25 cellular contexts compared by ENCODE assay signal in the genomic region with DNA sequence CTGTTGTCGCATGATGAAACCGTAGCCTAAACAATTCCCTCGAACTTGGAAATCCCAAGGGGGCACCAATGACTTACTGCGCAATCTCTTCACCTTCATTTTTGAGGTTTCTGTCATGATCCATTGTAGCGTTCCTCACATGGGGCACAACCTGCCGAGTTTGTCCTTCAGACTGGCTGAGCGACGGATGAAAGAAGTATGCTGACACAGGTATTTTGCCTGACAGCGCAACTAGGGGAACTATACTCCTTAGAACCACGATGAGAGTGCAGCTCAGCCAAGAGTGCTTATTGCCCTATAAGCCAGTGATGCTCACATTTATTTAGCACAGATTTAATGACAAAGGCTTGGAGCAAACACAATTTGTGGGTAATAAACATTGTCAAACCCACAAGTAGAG.
DNase-seq lines count a peak whose midpoint lies in the region; ATAC-seq, FAIRE-seq and TF ChIP-seq lines count a peak whose summit lies in the region.
"Had no signal": no experiment of that assay in that cellular context is flagged by ENCODE, and none has a peak within 500 bp of the region (broad histone marks: within the 10 kb centered on the region; RNA-seq: fewer than 3 reads in every experiment).

No MANE protein-coding gene starts in this region.

- H3K9ac ChIP-seq in HepG2 (ENCODE audit: insufficient read depth, low read depth, low read length) (no peak overlapping the region), K562 (ENCODE audit: insufficient read depth in 1 of 2, low read depth in 2 of 2, low read length in 2 of 2) (no peak overlapping the region), subcutaneous abdominal adipose tissue (ENCODE audit: low read length in 5 of 5) (no peak overlapping the region)
- H3K9ac ChIP-seq: BLaER1 had no signal

- TF ChIP-seq CTCF in HepG2 (CRISPR knock-in tag; IDR thresholded peaks at IDR 0.05) (no peak), right lobe of liver (IDR thresholded peaks at IDR 0.05) (no peak), K562 (IDR thresholded peaks at IDR 0.05 in 2 of 3, conservative IDR thresholded peaks at IDR 0.05 in 1 of 3; ENCODE audit: insufficient read depth in 2 of 3, low read depth in 1 of 3, low read length in 3 of 3) (no peak)

- intact Hi-C loops in HepG2 (cut with micrococcal nuclease; ENCODE audit: unreplicated experiment) (no loop called here), right lobe of liver (cut with DNase I) (no loop called here), K562 (cut with micrococcal nuclease) (no loop called here)

- no peak overlapping the region for H3K4me3 ChIP-seq in HepG2 (replicated peaks in 1 of 3; ENCODE audit: insufficient read depth in 1 of 3, low read depth in 2 of 3, low read length in 3 of 3)
- no peak overlapping the region for H3K4me3 ChIP-seq in right lobe of liver
- no peak overlapping the region for H3K4me3 ChIP-seq in K562
- H3K4me3 ChIP-seq in subcutaneous abdominal adipose tissue (ENCODE audit: low read depth in 1 of 5, low read length in 5 of 5) = peak overlapping the region in 4 of 5 donors; percentile 14 to 39 (median 32)
- H3K4me3 ChIP-seq: BLaER1, GM12878 had no signal

- H3K9me3 ChIP-seq in HepG2 (ENCODE audit: low read length) (peaks cover 97% of the 10 kb centered on the region), right lobe of liver (peaks cover 0 to 49% (median 11%) of the 10 kb centered on the region in 4 donors), K562 (replicated peaks; ENCODE audit: control insufficient read depth, insufficient read depth, low read depth, low read length) (no peaks in the 10 kb centered on the region), subcutaneous abdominal adipose tissue (ENCODE audit: control insufficient read depth in 5 of 5, low read length in 5 of 5) (peaks cover 55 to 96% (median 85%) of the 10 kb centered on the region in 5 donors)
- H3K9me3 ChIP-seq: BE2C had no signal

- no TSS peak for BruUV-seq in HepG2 (replicated peaks; lab: Mats Ljungman, UMichigan)
- BruUV-seq in K562 (replicated peaks; lab: Mats Ljungman, UMichigan) = no TSS peak

- H3K36me3 ChIP-seq in HepG2 (replicated peaks in 1 of 2; ENCODE audit: control insufficient read depth in 1 of 2, insufficient read depth in 2 of 2, low read length in 2 of 2) (no peaks in the 10 kb centered on the region), right lobe of liver (no peaks in the 10 kb centered on the region), K562 (ENCODE audit: control insufficient read depth, insufficient read depth, low read length) (no peaks in the 10 kb centered on the region), subcutaneous abdominal adipose tissue (ENCODE audit: control insufficient read depth in 5 of 5, insufficient read depth in 5 of 5, low read length in 5 of 5) (peaks cover 0 to 9% (median 0%) of the 10 kb centered on the region in 5 donors)
- H3K36me3 ChIP-seq: BE2C had no signal

- ATAC-seq in HepG2 (no peak), right lobe of liver (no peak), K562 (no peak)
- ATAC-seq: GM12878 had no signal

- no peaks in the 10 kb centered on the region for H3K27me3 ChIP-seq in HepG2 (ENCODE audit: control insufficient read depth in 1 of 2, insufficient read depth in 2 of 2, low read length in 2 of 2)
- H3K27me3 ChIP-seq in right lobe of liver = no peaks in the 10 kb centered on the region
- no peaks in the 10 kb centered on the region for H3K27me3 ChIP-seq in K562 (ENCODE audit: control insufficient read depth in 2 of 2, insufficient read depth in 2 of 2, low read length in 2 of 2)
- no peaks in the 10 kb centered on the region for H3K27me3 ChIP-seq in subcutaneous abdominal adipose tissue (ENCODE audit: control insufficient read depth in 5 of 5, insufficient read depth in 4 of 5, low read length in 5 of 5)
- H3K27me3 ChIP-seq: BE2C, BLaER1 had no signal

- H3K79me2 ChIP-seq in HepG2 (ENCODE audit: insufficient read depth, low read length) (no peaks in the 10 kb centered on the region), K562 (ENCODE audit: control insufficient read depth, insufficient read depth, low read length) (no peaks in the 10 kb centered on the region)

- H3K4me1 ChIP-seq in HepG2 (ENCODE audit: insufficient read depth, low read length) = no peaks in the 10 kb centered on the region
- H3K4me1 ChIP-seq in right lobe of liver = no peaks in the 10 kb centered on the region
- H3K4me1 ChIP-seq in K562 (replicated peaks in 1 of 2; ENCODE audit: control insufficient read depth in 2 of 2, insufficient read depth in 2 of 2, low read length in 2 of 2) = no peaks in the 10 kb centered on the region
- H3K4me1 ChIP-seq in subcutaneous abdominal adipose tissue (ENCODE audit: control insufficient read depth in 5 of 5, insufficient read depth in 5 of 5, low read length in 5 of 5) = no peaks in the 10 kb centered on the region
- H3K4me1 ChIP-seq: BE2C, BLaER1 had no signal

- H3K27ac ChIP-seq in HepG2 (ENCODE audit: extremely low read length, insufficient read depth, low read length) (no peak overlapping the region), right lobe of liver (no peak overlapping the region), K562 (ENCODE audit: extremely low read depth, low read depth, low read length) (no peak overlapping the region), subcutaneous abdominal adipose tissue (ENCODE audit: low read depth, low read length) (no peak overlapping the region)
- H3K27ac ChIP-seq: 22Rv1, BLaER1 had no signal

- TF ChIP-seq EP300 in HepG2 (IDR thresholded peaks at IDR 0.05; ENCODE audit: low read depth in 2 of 2, low read length in 2 of 2) (no peak), HepG2 (CRISPR knock-in tag; IDR thresholded peaks at IDR 0.05; ENCODE audit: borderline replicate concordance) (no peak), K562 (IDR thresholded peaks at IDR 0.05; ENCODE audit: low read length) (no peak)

- no peaks in the 10 kb centered on the region for H3K9me1 ChIP-seq in K562 (ENCODE audit: control insufficient read depth, insufficient read depth, low read length)

- no peak overlapping the region for H2AFZ ChIP-seq in HepG2 (ENCODE audit: low read length)
- H2AFZ ChIP-seq in K562 (ENCODE audit: low read depth, low read length) = no peak overlapping the region

- no peak for FAIRE-seq in HepG2 (lab: Jason Lieb, UNC)
- FAIRE-seq in K562 (lab: Jason Lieb, UNC) = peak; percentile 19
- FAIRE-seq: GM12878, GM12892, GM18507 had no signal

- WGBS in HepG2 (ENCODE audit: low lambda C conversion rate) = 91% methylated on average over 10 of the region's 10 CpGs
- 94% methylated on average over 10 of the region's 10 CpGs for WGBS in right lobe of liver (ENCODE audit: insufficient coverage, low coverage, low lambda C conversion rate, missing lambda C conversion rate)
- 46% methylated on average over 10 of the region's 10 CpGs for WGBS in K562 (ENCODE audit: insufficient coverage, low coverage, missing lambda C conversion rate)

- TF ChIP-seq POLR2A in HepG2 (IDR thresholded peaks at IDR 0.05; ENCODE audit: insufficient read depth in 1 of 2, low read depth in 2 of 2, low read length in 2 of 2) = no peak
- TF ChIP-seq POLR2A in right lobe of liver (IDR thresholded peaks at IDR 0.05) = no peak
- TF ChIP-seq POLR2A in K562 (conservative IDR thresholded peaks at IDR 0.05) = no peak

- POLR2A ChIA-PET in HepG2 (lab: Yijun Ruan, JAX) (no interaction called here), K562 (lab: Yijun Ruan, JAX) (no interaction called here)

- H4K20me1 ChIP-seq in HepG2 (ENCODE audit: insufficient read depth, low read length) (no peaks in the 10 kb centered on the region), K562 (replicated peaks; ENCODE audit: control insufficient read depth, insufficient read depth, low read length) (no peaks in the 10 kb centered on the region)
- H4K20me1 ChIP-seq: BLaER1 had no signal

- DNase-seq in HepG2 (ENCODE audit: low spot score) (no peak), right lobe of liver (no peak), K562 (ENCODE audit: extremely low read depth in 1 of 4, low spot score in 3 of 4) (no peak), NCI-H1092 treated with DMSO at 0.1 percent for 48 hours (lab: John Stamatoyannopoulos, UW) (no peak)
- no peak for DNase-seq in activated naive CD4-positive, alpha-beta T cell treated with anti-CD3 and anti-CD28 coated beads, Interleukin-2, amount 50 U/mL, for 16 hours
- DNase-seq: ACHN; BE2C; C1 segment of cervical spinal cord; CD4-positive, alpha-beta memory T cell; CD4-positive, CD25-positive, alpha-beta regulatory T cell; CD8-positive, alpha-beta memory T cell; COR-L47; DMS 273 treated with DMSO at 0.1 percent for 48 hours; DMS153; DMS53; DMS79; DND-41; EL; GDM1 had no signal

- in situ Hi-C loops in HepG2 (cut with HindIII; ENCODE audit: extremely low pct_ligation_motif_present, low pct_unique_long_range_greater_than_20kb) (no loop called here), K562 (cut with MboI) (no loop called here)

- H3K4me2 ChIP-seq in HepG2 (ENCODE audit: low read depth, low read length) = no peak overlapping the region
- no peak overlapping the region for H3K4me2 ChIP-seq in K562 (ENCODE audit: insufficient read depth, low read length)
- H3K4me2 ChIP-seq: BLaER1 had no signal

- CTCF ChIA-PET in HepG2 (lab: Yijun Ruan, JAX; ENCODE audit: low intra/inter-chr PET ratio, low total read pairs) = no interaction called here
- CTCF ChIA-PET in K562 (lab: Yijun Ruan, JAX; ENCODE audit: low intra/inter-chr PET ratio) = no interaction called here

- TF ChIP-seq RAD21 in HepG2 (CRISPR knock-in tag; IDR thresholded peaks at IDR 0.05) (no peak), K562 (CRISPR knock-in tag; conservative IDR thresholded peaks at IDR 0.05 in 1 of 2, IDR thresholded peaks at IDR 0.05 in 1 of 2) (no peak)

TF ChIP-seq in HepG2, 621 proteins besides CTCF, POLR2A, EP300 and RAD21 (continues in another document):
- peak; percentile 64 for TF ChIP-seq MAFF (IDR thresholded peaks at IDR 0.05; ENCODE audit: low read depth, low read length)
- TF ChIP-seq MAFK (conservative IDR thresholded peaks at IDR 0.05 in 1 of 2, IDR thresholded peaks at IDR 0.05 in 1 of 2; ENCODE audit: low read length in 2 of 2) = peak; percentile 76 to 84

TF ChIP-seq in K562, 482 proteins besides CTCF, POLR2A, EP300 and RAD21:
- no peak for TF ChIP-seq ARID1B (IDR thresholded peaks at IDR 0.05)
- TF ChIP-seq ZNF316 (IDR thresholded peaks at IDR 0.05) = peak; percentile 32; the same call in 1 of the 2 replicates

Comparison
In these comparisons a context has a peak if more than half of its experiments do, and no peak if none do; other contexts are left out.
1. H3K4me3 ChIP-seq: peak in subcutaneous abdominal adipose tissue (4 of 5); none in HepG2 (0 of 3), right lobe of liver (0 of 3) and K562 (single experiment).